1 cellular context compared by ENCODE assay signal in genomic region chr18:3458952-3459853, GRCh38.
TF ChIP-seq lines count a peak whose summit lies in the region.

No MANE protein-coding gene starts in this region.

TF ChIP-seq in A549, 52 proteins besides CTCF, POLR2A, EP300 and RAD21 (continued from another document):
- no peak for TF ChIP-seq REST (IDR thresholded peaks at IDR 0.05)
- no peak for TF ChIP-seq ZSCAN20 (CRISPR knock-in tag; IDR thresholded peaks at IDR 0.05)
- peak; percentile 75; the same call in 1 of the 2 replicates for TF ChIP-seq EHF (CRISPR knock-in tag; IDR thresholded peaks at IDR 0.05)
- no peak for TF ChIP-seq ZNF302 (CRISPR knock-in tag; IDR thresholded peaks at IDR 0.05)
- no peak; the same call in 1 of the 2 replicates for TF ChIP-seq FOSB (CRISPR knock-in tag; IDR thresholded peaks at IDR 0.05)
- no peak for TF ChIP-seq E2F6 (IDR thresholded peaks at IDR 0.05; ENCODE audit: borderline replicate concordance, low read depth)
- TF ChIP-seq HOXB13 (CRISPR knock-in tag; IDR thresholded peaks at IDR 0.05; ENCODE audit: low read depth), result no peak
- no peak for TF ChIP-seq USF2 (IDR thresholded peaks at IDR 0.05)
- TF ChIP-seq KDM5A (IDR thresholded peaks at IDR 0.05), result no peak
- TF ChIP-seq ELK1 (IDR thresholded peaks at IDR 0.05; ENCODE audit: low read depth, low read length), result no peak
- TF ChIP-seq CBX8 (IDR thresholded peaks at IDR 0.05), result no peak
- TF ChIP-seq BCL3 (IDR thresholded peaks at IDR 0.05), result peak; percentile 77; the same call in 2 of the 3 replicates
- no peak for TF ChIP-seq SREBF2 (IDR thresholded peaks at IDR 0.05)
- no peak for TF ChIP-seq HES2 (IDR thresholded peaks at IDR 0.05)
- TF ChIP-seq HEYL (CRISPR knock-in tag; IDR thresholded peaks at IDR 0.05), result no peak
- no peak for TF ChIP-seq PBX3 (IDR thresholded peaks at IDR 0.05)
- TF ChIP-seq ZFP36 (IDR thresholded peaks at IDR 0.05; ENCODE audit: borderline replicate concordance, partially characterized antibody), result no peak
- TF ChIP-seq RFX5 (IDR thresholded peaks at IDR 0.05), result no peak
- TF ChIP-seq RNF2 (IDR thresholded peaks at IDR 0.05; ENCODE audit: borderline replicate concordance, low read depth), result no peak
- TF ChIP-seq CHD2 (IDR thresholded peaks at IDR 0.05; ENCODE audit: low read length, partially characterized antibody), result no peak
- no peak for TF ChIP-seq CBX2 (IDR thresholded peaks at IDR 0.05; ENCODE audit: borderline replicate concordance, low read depth)
